8 cellular contexts compared by ENCODE assay signal in the genomic region with DNA sequence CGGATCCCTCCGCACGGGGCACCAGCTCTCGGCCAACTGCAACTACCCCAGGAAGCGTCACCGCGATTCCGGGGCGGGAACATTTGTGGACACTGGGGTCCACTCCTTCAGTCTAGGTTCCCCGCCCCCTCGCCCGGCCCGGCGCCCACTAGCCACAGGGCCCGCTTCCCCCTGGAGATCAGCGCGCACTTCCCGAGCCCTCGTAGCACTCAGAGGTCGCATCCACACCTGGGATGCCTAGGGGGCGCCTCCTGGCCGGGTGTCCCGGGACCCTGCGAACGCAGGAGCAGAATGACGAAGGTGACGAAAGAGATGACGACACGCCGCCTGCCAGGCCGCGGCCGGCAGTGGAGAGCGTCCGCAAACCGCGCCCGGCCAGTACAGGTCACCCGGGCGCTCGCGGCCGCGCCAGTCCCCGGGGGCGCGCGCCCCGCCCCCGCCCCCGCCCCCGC. TPM values are rescaled to one million over a fixed set of nuclear protein-coding genes. Genes with fewer than 3 reads are reported as not detected.
DNase-seq lines count a peak whose midpoint lies in the region; ATAC-seq, FAIRE-seq and TF ChIP-seq lines count a peak whose summit lies in the region.

No MANE protein-coding gene starts in this region.

- no peak for DNase-seq in D721Med (ENCODE audit: insufficient read length, low spot score)
- peak; percentile 52 for DNase-seq in HPDE6-E6E7 (ENCODE audit: extremely low spot score)
- DNase-seq in activated naive CD4-positive, alpha-beta T cell (lab: John Stamatoyannopoulos, UW) = peak; percentile 35 to 62 (median 48)
- peak; percentile 83 to 87 for DNase-seq in frontal cortex (ENCODE audit: low spot score in 2 of 2)
- DNase-seq in substantia nigra (lab: John Stamatoyannopoulos, UW) = peak in 48 of 49 donors; percentile 40 to 93 (median 81)

- peak; percentile 49 for ATAC-seq in GM19468 (IDR thresholded peaks at IDR 0.05; ENCODE audit: extremely low read depth, unreplicated experiment)

- H3K27ac ChIP-seq in neutrophil (peak overlapping the region; percentile 95), substantia nigra (ENCODE audit: low read depth, low read length, poor library complexity, severe bottlenecking) (peak overlapping the region; percentile 87)

- H3K4me1 ChIP-seq in neutrophil (ENCODE audit: control insufficient read depth in 1 of 2, insufficient read depth in 1 of 2, low read depth in 1 of 2, low read length in 1 of 2) = peaks cover 22 to 26% of the 10 kb centered on the region in 2 experiments

- no peaks in the 10 kb centered on the region for H3K36me3 ChIP-seq in neutrophil

- TF ChIP-seq CTCF in D721Med (IDR thresholded peaks at IDR 0.05; ENCODE audit: insufficient read depth, missing control alignments) = peak; percentile 37
- peak; percentile 49 for TF ChIP-seq CTCF in neutrophil (IDR thresholded peaks at IDR 0.05)

- FAIRE-seq in D721Med (lab: Jason Lieb, UNC) (no peak), frontal cortex (lab: Jason Lieb, UNC) (no peak)

- H3K4me3 ChIP-seq in neutrophil (ENCODE audit: low read depth in 1 of 2, low read length in 1 of 2) = peak overlapping the region; percentile 75 to 80

- peak; percentile 69 for TF ChIP-seq POLR2A in Raji (IDR thresholded peaks at IDR 0.05; ENCODE audit: insufficient read depth, low read depth, low read length)

- H3K9me3 ChIP-seq in neutrophil = no peaks in the 10 kb centered on the region

- H3K27me3 ChIP-seq in neutrophil = no peaks in the 10 kb centered on the region

RNA-seq across cellular contexts. Expression of gene AIG1, which starts 0.3 kb away (rescaled TPM):
- 39.5 TPM for total RNA-seq in frontal cortex
